9 cellular contexts compared by ENCODE assay signal in the genomic region with DNA sequence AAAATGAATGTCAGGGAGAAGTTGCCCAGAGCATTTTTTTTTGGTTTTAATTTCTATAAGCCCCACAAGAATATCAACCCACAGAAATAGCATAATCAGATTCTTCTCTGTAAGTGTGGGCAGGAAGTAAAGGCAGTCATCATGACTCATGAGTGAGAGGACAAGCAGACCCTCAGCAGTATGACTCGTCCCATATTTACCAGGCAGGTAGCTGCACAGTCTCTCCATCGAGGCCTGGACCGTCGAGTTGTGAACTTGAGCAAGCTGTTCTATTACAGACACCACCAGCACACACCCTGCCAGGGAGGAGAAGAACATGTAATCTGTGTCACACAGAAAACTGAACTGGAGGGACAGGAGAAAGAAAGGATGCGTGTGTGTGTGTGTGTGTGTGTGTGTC. TPM values are rescaled to one million over a fixed set of nuclear protein-coding genes. Genes with fewer than 3 reads are reported as not detected.
DNase-seq lines count a peak whose midpoint lies in the region; TF ChIP-seq lines count a peak whose summit lies in the region.
"Had no signal": no experiment of that assay in that cellular context is flagged by ENCODE, and none has a peak within 500 bp of the region (broad histone marks: within the 10 kb centered on the region; RNA-seq: fewer than 3 reads in every experiment).

No MANE protein-coding gene starts in this region.

- H3K27me3 ChIP-seq in Loucy (ENCODE audit: insufficient read depth, low read length, poor library complexity, severe bottlenecking) (no peaks in the 10 kb centered on the region), esophagus squamous epithelium (no peaks in the 10 kb centered on the region)

- no peak overlapping the region for H3K4me3 ChIP-seq in Loucy (ENCODE audit: low read length, poor library complexity, severe bottlenecking)
- H3K4me3 ChIP-seq in foreskin fibroblast (ENCODE audit: low read depth in 1 of 2, low read length in 2 of 2), result no peak overlapping the region
- H3K4me3 ChIP-seq in esophagus squamous epithelium, result no peak overlapping the region
- H3K4me3 ChIP-seq: prostate gland had no signal

- no peaks in the 10 kb centered on the region for H3K9me2 ChIP-seq in Loucy (replicated peaks; ENCODE audit: low read depth, low read length)

- no peak overlapping the region for H3K27ac ChIP-seq in esophagus squamous epithelium
- H3K27ac ChIP-seq: prostate gland had no signal

- no peaks in the 10 kb centered on the region for H4K20me1 ChIP-seq in Loucy (ENCODE audit: insufficient read depth, low read length, poor library complexity, severe bottlenecking)

- intact Hi-C loops in esophagus squamous epithelium (cut with DNase I), result no loop called here

- WGBS in esophagus squamous epithelium, 2 donors, result 43 to 52% methylated on average over 5 of the region's 5 CpGs

- TF ChIP-seq CTCF in Loucy (conservative IDR thresholded peaks at IDR 0.05; ENCODE audit: low read length) (no peak), foreskin fibroblast (IDR thresholded peaks at IDR 0.05; ENCODE audit: low read depth, low read length) (no peak), esophagus squamous epithelium (IDR thresholded peaks at IDR 0.05) (no peak)

- H2AFZ ChIP-seq in Loucy (ENCODE audit: low read length), result no peak overlapping the region

- H3K9me3 ChIP-seq in Loucy (ENCODE audit: insufficient read depth, low read depth, low read length) (no peaks in the 10 kb centered on the region), esophagus squamous epithelium (no peaks in the 10 kb centered on the region)
- H3K9me3 ChIP-seq: prostate gland had no signal

- H3K36me3 ChIP-seq in Loucy (ENCODE audit: insufficient read depth, low read length) (no peaks in the 10 kb centered on the region), esophagus squamous epithelium (no peaks in the 10 kb centered on the region)
- H3K36me3 ChIP-seq: prostate gland had no signal

- no peak overlapping the region for H3K9ac ChIP-seq in Loucy (ENCODE audit: low read depth, low read length, poor library complexity, severe bottlenecking)

- peak; percentile 36 for DNase-seq in activated CD8-positive, alpha-beta memory T cell treated with anti-CD3 and anti-CD28 coated beads, Interleukin-2, amount 50 U/mL, for 1 hour (ENCODE audit: extremely low read depth)
- DNase-seq in foreskin fibroblast, result peak; percentile 11 to 47
- DNase-seq in stimulated activated CD8-positive, alpha-beta memory T cell treated with anti-CD3 and anti-CD28 coated beads, Interleukin-4, amount 100 ng/mL, for 24 hours (ENCODE audit: low read depth), result peak; percentile 39
- DNase-seq in NCI-H82 treated with DMSO at 0.1 percent for 48 hours (lab: John Stamatoyannopoulos, UW; ENCODE audit: unreplicated experiment), result no peak
- DNase-seq in NCI-H526 treated with DMSO at 0.1 percent for 48 hours (lab: John Stamatoyannopoulos, UW), result no peak
- DNase-seq in esophagus squamous epithelium (lab: John Stamatoyannopoulos, UW), result no peak
- DNase-seq: NCI-H510A treated with DMSO at 0.1 percent for 48 hours had no signal

- no peaks in the 10 kb centered on the region for H3K79me2 ChIP-seq in Loucy (ENCODE audit: insufficient read depth, low read length)

- no peak for TF ChIP-seq POLR2A in esophagus squamous epithelium (IDR thresholded peaks at IDR 0.05)

- no peaks in the 10 kb centered on the region for H3F3A ChIP-seq in Loucy (ENCODE audit: low read depth)

- H3K4me1 ChIP-seq in Loucy (ENCODE audit: insufficient read depth, low read length, poor library complexity, severe bottlenecking), result peaks cover 32% of the 10 kb centered on the region
- no peaks in the 10 kb centered on the region for H3K4me1 ChIP-seq in esophagus squamous epithelium
- H3K4me1 ChIP-seq: prostate gland had no signal

- H3K4me2 ChIP-seq in Loucy (ENCODE audit: low read depth, low read length, poor library complexity, severe bottlenecking), result peak overlapping the region; percentile 43

RNA-seq across cellular contexts. Expression of a gene that starts 37.8 kb away (rescaled TPM):
- 10 to 100 TPM in 1 of 4 donors, 1 to 10 TPM in 2, under 1 TPM in 1; 0.68 to 12.0 (median 4.8) TPM for total RNA-seq in esophagus squamous epithelium

Comparison
In these comparisons a context has a peak if more than half of its experiments do, and no peak if none do; other contexts are left out.
1. DNase-seq: peak in activated CD8-positive, alpha-beta memory T cell treated with anti-CD3 and anti-CD28 coated beads, Interleukin-2, amount 50 U/mL, for 1 hour (single experiment), foreskin fibroblast (2 of 2) and stimulated activated CD8-positive, alpha-beta memory T cell treated with anti-CD3 and anti-CD28 coated beads, Interleukin-4, amount 100 ng/mL, for 24 hours (single experiment); none in NCI-H82 treated with DMSO at 0.1 percent for 48 hours (single experiment), NCI-H526 treated with DMSO at 0.1 percent for 48 hours (single experiment) and esophagus squamous epithelium (single experiment).